In the genomic region with DNA sequence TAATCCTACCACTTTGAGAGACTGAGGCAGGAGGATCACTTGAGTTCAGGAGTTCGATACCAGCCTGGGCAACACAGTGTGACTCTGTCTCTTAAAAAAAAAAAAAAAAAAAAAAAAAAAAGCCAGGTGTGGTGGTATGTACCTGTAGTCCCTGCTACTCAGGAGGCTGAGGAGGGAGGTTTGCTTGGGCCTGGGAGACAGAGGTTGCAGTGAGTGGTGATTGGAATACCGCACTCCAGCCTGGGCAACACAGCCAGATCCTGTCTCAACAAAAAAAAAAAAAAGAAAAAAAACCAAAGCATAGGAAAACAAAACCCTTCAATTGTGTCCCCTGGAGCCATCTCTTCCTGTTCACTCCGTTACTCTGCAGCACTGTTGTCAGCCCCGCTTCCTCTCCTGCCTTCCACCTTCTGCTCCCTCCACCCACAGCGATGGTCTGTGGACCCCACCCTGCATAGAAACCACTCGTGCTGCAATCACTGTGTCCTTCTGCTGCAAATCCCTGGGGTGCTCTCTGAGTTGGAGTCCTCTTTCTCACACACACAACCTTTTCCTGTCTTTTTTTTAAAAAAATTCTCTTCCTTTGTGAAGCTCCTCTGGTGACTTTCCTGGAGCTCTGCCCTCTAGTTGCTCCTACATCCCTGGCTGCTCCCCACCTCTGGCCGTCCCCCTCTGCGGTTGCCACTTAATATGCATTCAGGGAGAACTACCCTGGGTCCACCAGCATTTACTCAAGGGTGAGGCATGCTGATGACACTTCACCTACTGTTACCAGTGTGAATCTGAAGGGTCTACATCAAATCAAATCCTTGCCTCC, we compare ENCODE assay signal across 17 cellular contexts.
"Had no signal": no experiment of that assay in that cellular context is flagged by ENCODE, and none has a peak within 500 bp of the region (broad histone marks: within the 10 kb centered on the region; RNA-seq: fewer than 3 reads in every experiment).

No MANE protein-coding gene starts in this region.

- H3K36me3 ChIP-seq: adrenal gland, left lung, tibial artery had no signal

- ATAC-seq: left lung; naive thymus-derived CD8-positive, alpha-beta T cell; T-cell had no signal

- DNase-seq: activated CD4-positive, alpha-beta T cell treated with anti-CD3 and anti-CD28 coated beads, Interleukin-2, amount 50 U/mL, for 4 hours; activated effector memory CD4-positive, alpha-beta T cell treated with anti-CD3 and anti-CD28 coated beads, Interleukin-2, amount 50 U/mL, for 16 hours; activated naive CD4-positive, alpha-beta T cell treated with anti-CD3 and anti-CD28 coated beads, Interleukin-2, amount 10 ng/mL, durations not matched to agents 7 days and 5 days; activated T-cell treated with anti-CD3 and anti-CD28 coated beads for 4 hours; central memory CD4-positive, alpha-beta T cell; foreskin fibroblast; left lung; naive thymus-derived CD8-positive, alpha-beta T cell; stimulated activated CD4-positive, alpha-beta T cell treated with anti-CD3 and anti-CD28 coated beads, Interleukin-4, amount 100 ng/mL, for 4 hours; T-cell; tibial artery had no signal

- H3K27me3 ChIP-seq: adrenal gland, left lung, tibial artery had no signal

- H3K27ac ChIP-seq: adrenal gland, epithelial cell of prostate, left lung, tibial artery, VCaP had no signal

- FAIRE-seq: astrocyte, colon, keratinocyte had no signal

- H3K4me3 ChIP-seq: adrenal gland, left lung, tibial artery had no signal

- H3K4me1 ChIP-seq: adrenal gland, tibial artery had no signal

- H3K9me3 ChIP-seq: adrenal gland, left lung, tibial artery had no signal
